In genomic region chr13:112242777-112243176, GRCh38 we compare ENCODE assay signal across 23 cellular contexts.
"Had no signal": no experiment of that assay in that cellular context is flagged by ENCODE, and none has a peak within 500 bp of the region (broad histone marks: within the 10 kb centered on the region; RNA-seq: fewer than 3 reads in every experiment).

No MANE protein-coding gene starts in this region.

- ATAC-seq: effector memory CD8-positive, alpha-beta T cell; gastroesophageal sphincter; natural killer cell treated with Interleukin-12 subunit alpha and Interleukin-12 subunit beta and Interleukin-15 and Interleukin-18, amount 100 ng/mL, for 72 hours; sciatic nerve had no signal

- H3K36me3 Mint-ChIP-seq: natural killer cell treated with Interleukin-12 subunit alpha and Interleukin-12 subunit beta and Interleukin-15 and Interleukin-18, amount 100 ng/mL, for 72 hours; neural progenitor cell had no signal

- H3K4me1 ChIP-seq: esophagus squamous epithelium, gastroesophageal sphincter, left ventricle myocardium inferior, neural progenitor cell, parathyroid adenoma, prostate gland, stomach had no signal

- H3K9me3 ChIP-seq: esophagus squamous epithelium, left ventricle myocardium inferior, prostate gland had no signal

- H3K4me3 ChIP-seq: esophagus squamous epithelium, gastroesophageal sphincter, left ventricle myocardium inferior, lung, neural progenitor cell, prostate gland, stomach had no signal

- H3K27me3 Mint-ChIP-seq: central memory CD8-positive, alpha-beta T cell had no signal

- H3K27ac Mint-ChIP-seq: effector memory CD8-positive, alpha-beta T cell; natural killer cell treated with Interleukin-12 subunit alpha and Interleukin-12 subunit beta and Interleukin-15 and Interleukin-18, amount 100 ng/mL, for 72 hours; neural progenitor cell had no signal

- FAIRE-seq: keratinocyte had no signal

- H3K36me3 ChIP-seq: esophagus squamous epithelium, gastroesophageal sphincter, left ventricle myocardium inferior, neural progenitor cell, prostate gland, stomach had no signal

- H3K9me3 Mint-ChIP-seq: central memory CD8-positive, alpha-beta T cell; effector memory CD8-positive, alpha-beta T cell; natural killer cell treated with Interleukin-12 subunit alpha and Interleukin-12 subunit beta and Interleukin-15 and Interleukin-18, amount 100 ng/mL, for 72 hours had no signal

- DNase-seq: effector memory CD8-positive, alpha-beta T cell; esophagus squamous epithelium; foreskin fibroblast; glutamatergic neuron; left ventricle myocardium inferior; mesenchymal stem cell; midbrain; occipital lobe; stimulated activated CD4-positive, alpha-beta T cell treated with anti-CD3 and anti-CD28 coated beads, Interleukin-2, amount 100 ng/mL, for 24 hours; stimulated activated naive CD4-positive, alpha-beta T cell; stomach; substantia nigra; trophoblast cell had no signal

- H3K4me3 Mint-ChIP-seq: central memory CD8-positive, alpha-beta T cell; effector memory CD8-positive, alpha-beta T cell; natural killer cell treated with Interleukin-12 subunit alpha and Interleukin-12 subunit beta and Interleukin-15 and Interleukin-18, amount 100 ng/mL, for 72 hours; neural progenitor cell had no signal

- H3K27ac ChIP-seq: epithelial cell of prostate, esophagus squamous epithelium, gastroesophageal sphincter, left ventricle myocardium inferior, neural progenitor cell, parathyroid adenoma, prostate gland, stomach had no signal

- H3K27me3 ChIP-seq: neural progenitor cell had no signal

- H3K4me1 Mint-ChIP-seq: central memory CD8-positive, alpha-beta T cell had no signal
